In the genomic region with DNA sequence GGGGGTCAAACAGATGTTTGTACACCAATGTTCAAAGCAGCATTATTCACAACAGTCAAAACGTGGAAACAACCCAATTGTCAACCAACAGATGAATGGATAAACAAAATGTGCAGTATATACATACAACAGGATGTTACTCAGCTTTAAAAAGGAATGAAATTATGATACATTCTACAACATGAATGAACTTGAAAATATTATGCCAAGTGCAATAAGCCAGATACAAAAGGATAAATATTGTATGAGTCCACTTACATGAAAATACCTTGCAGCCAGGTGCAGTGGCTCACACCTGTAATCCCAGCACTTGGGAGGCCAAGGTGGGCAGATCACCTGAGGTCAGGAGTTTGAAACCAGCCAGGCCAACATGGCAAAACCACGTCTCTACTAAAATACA, we compare ENCODE assay signal across 21 cellular contexts. TPM values are rescaled to one million over a fixed set of nuclear protein-coding genes. Genes with fewer than 3 reads are reported as not detected.
DNase-seq lines count a peak whose midpoint lies in the region; ATAC-seq and TF ChIP-seq lines count a peak whose summit lies in the region.
"Had no signal": no experiment of that assay in that cellular context is flagged by ENCODE, and none has a peak within 500 bp of the region (broad histone marks: within the 10 kb centered on the region; RNA-seq: fewer than 3 reads in every experiment).

No MANE protein-coding gene starts in this region.

- no peak overlapping the region for H3K14ac ChIP-seq in IMR-90 (replicated peaks; ENCODE audit: low read depth, low read length)

- H3K27ac ChIP-seq in BLaER1 (no peak overlapping the region), IMR-90 (ENCODE audit: insufficient read depth, low read length) (no peak overlapping the region), psoas muscle (peak overlapping the region; percentile 87), aorta (ENCODE audit: low read depth in 1 of 2, low read length in 2 of 2) (no peak overlapping the region)
- H3K27ac ChIP-seq: BLaER1 treated with 17β-estradiol and CSF1 and Interleukin-3, amounts not matched to agents 10 nM and 100 nM; KMS-11 had no signal

- no TSS peak for BruUV-seq in IMR-90 (replicated peaks; lab: Mats Ljungman, UMichigan)

- WGBS in IMR-90 (ENCODE audit: extremely low coverage in 2 of 2, insufficient read length in 1 of 2), 2 experiments: no CpG with 5 or more reads among the region's 2 CpGs
- WGBS in psoas muscle, 3 donors: 55 to 63% (median 61%) methylated on average over 2 of the region's 2 CpGs
- 91 to 93% methylated on average over 2 of the region's 2 CpGs for WGBS in aorta, 2 donors

- no peak overlapping the region for H3K4ac ChIP-seq in IMR-90 (ENCODE audit: low read depth, low read length)

- peaks cover 4% of the 10 kb centered on the region for H3K4me1 ChIP-seq in BLaER1
- H3K4me1 ChIP-seq in IMR-90 (ENCODE audit: control insufficient read depth, insufficient read depth, low read length): peaks cover 9% of the 10 kb centered on the region
- H3K4me1 ChIP-seq in psoas muscle: peaks cover 80% of the 10 kb centered on the region
- peaks cover 7% of the 10 kb centered on the region in 2 donors for H3K4me1 ChIP-seq in aorta (ENCODE audit: control insufficient read depth in 1 of 2, insufficient read depth in 2 of 2, low read length in 2 of 2)

- H3K4me3 ChIP-seq in BLaER1: 0 out of 2 replicates have a peak overlapping the region, but pooled peaks have one; percentile 1
- H3K4me3 ChIP-seq in IMR-90 (ENCODE audit: insufficient read depth, low read depth, low read length): no peak overlapping the region
- H3K4me3 ChIP-seq in epithelial cell of esophagus (ENCODE audit: low read length): no peak overlapping the region
- H3K4me3 ChIP-seq in psoas muscle: peak overlapping the region; percentile 21
- H3K4me3 ChIP-seq in aorta (ENCODE audit: low read length in 2 of 2): no peak overlapping the region
- H3K4me3 ChIP-seq: BLaER1 treated with 17β-estradiol and CSF1 and Interleukin-3, amounts not matched to agents 10 nM and 100 nM; GM12878; GM23338; SJSA1 had no signal

- in situ Hi-C loops in IMR-90 (cut with MboI; ENCODE audit: low sequenced_read_pairs): no loop called here

- H4K5ac ChIP-seq in IMR-90 (ENCODE audit: low read depth, low read length): no peak overlapping the region

- H3K9me1 ChIP-seq in IMR-90 (ENCODE audit: insufficient read depth, low read length): peaks cover 13% of the 10 kb centered on the region

- H2BK15ac ChIP-seq in IMR-90 (ENCODE audit: low read depth, low read length): no peak overlapping the region

- no peak overlapping the region for H3K18ac ChIP-seq in IMR-90 (ENCODE audit: low read depth, low read length)

- peaks cover 48% of the 10 kb centered on the region for H3K9me3 ChIP-seq in BLaER1
- H3K9me3 ChIP-seq in IMR-90 (ENCODE audit: control insufficient read depth, insufficient read depth, low read length): no peaks in the 10 kb centered on the region
- no peaks in the 10 kb centered on the region for H3K9me3 ChIP-seq in psoas muscle
- no peaks in the 10 kb centered on the region for H3K9me3 ChIP-seq in aorta (ENCODE audit: control insufficient read depth, low read length)
- H3K9me3 ChIP-seq: SJSA1 had no signal

- H2BK5ac ChIP-seq in IMR-90 (ENCODE audit: low read depth, low read length, poor library complexity, severe bottlenecking): no peak overlapping the region

- no peak overlapping the region for H2AK5ac ChIP-seq in IMR-90 (ENCODE audit: low read depth, low read length)

- no peak overlapping the region for H4K91ac ChIP-seq in IMR-90 (ENCODE audit: insufficient read depth, low read depth, low read length)

- DNase-seq in IMR-90 (peak; percentile 32), epithelial cell of esophagus (ENCODE audit: low read depth) (peak; percentile 81), psoas muscle (no peak), NCI-H2107 (lab: John Stamatoyannopoulos, UW) (no peak), aorta (no peak), DMS 273 treated with DMSO at 0.1 percent for 48 hours (lab: John Stamatoyannopoulos, UW) (no peak), left ventricle myocardium superior (no peak)
- DNase-seq: CD8-positive, alpha-beta memory T cell; DND-41; GDM1; NCI-H1092; NCI-H1694; NCI-H226; NCI-H526 had no signal

- H3K36me3 ChIP-seq in BLaER1 (peaks cover 67% of the 10 kb centered on the region), IMR-90 (ENCODE audit: control insufficient read depth, insufficient read depth, low read length) (no peaks in the 10 kb centered on the region; the same call in 1 of the 2 replicates), psoas muscle (ENCODE audit: insufficient read depth in 1 of 2, low read depth in 1 of 2) (peaks cover 0 to 10% of the 10 kb centered on the region in 2 donors), aorta (ENCODE audit: control insufficient read depth in 1 of 2, insufficient read depth in 2 of 2, low read length in 1 of 2) (no peaks in the 10 kb centered on the region)

- no peak overlapping the region for H4K8ac ChIP-seq in IMR-90 (ENCODE audit: low read depth in 2 of 2, low read length in 2 of 2)

- intact Hi-C loops in IMR-90 (cut with micrococcal nuclease): loop anchor here (5.0 kb wide), 1 partner anchor 34 kb away; no protein-coding TSS in a partner anchor
- intact Hi-C loops in psoas muscle (cut with DNase I): loop anchor here in 1 of 2 donors (5.0 kb wide), 1 partner anchor 36 kb away; no protein-coding TSS in a partner anchor
- intact Hi-C loops in aorta (cut with DNase I): no loop called here
- intact Hi-C loops in left ventricle myocardium superior (cut with micrococcal nuclease): no loop called here

- H3K9ac ChIP-seq in BLaER1 (no peak overlapping the region), IMR-90 (ENCODE audit: low read depth, low read length) (no peak overlapping the region)
- H3K9ac ChIP-seq: BLaER1 treated with 17β-estradiol and CSF1 and Interleukin-3, amounts not matched to agents 10 nM and 100 nM; KMS-11 had no signal

- H4K20me1 ChIP-seq in BLaER1 (peaks cover 100% of the 10 kb centered on the region), IMR-90 (ENCODE audit: insufficient read depth, low read length) (peaks cover 58% of the 10 kb centered on the region)

- no peak overlapping the region for H2AK9ac ChIP-seq in IMR-90 (replicated peaks; ENCODE audit: low read depth, low read length, poor library complexity)

- peaks cover 14 to 60% of the 10 kb centered on the region in 2 experiments for H3K79me1 ChIP-seq in IMR-90 (ENCODE audit: low read depth in 1 of 2, low read length in 2 of 2)

- no peak overlapping the region for H2BK120ac ChIP-seq in IMR-90 (ENCODE audit: low read depth, low read length)

- no peak overlapping the region for H2BK20ac ChIP-seq in IMR-90 (ENCODE audit: low read depth, low read length)

- no peak for TF ChIP-seq POLR2A in IMR-90 (IDR thresholded peaks at IDR 0.05; ENCODE audit: low read depth, low read length)

- TF ChIP-seq CTCF in IMR-90 (conservative IDR thresholded peaks at IDR 0.05; ENCODE audit: low read depth, low read length): no peak
- TF ChIP-seq CTCF in epithelial cell of esophagus (IDR thresholded peaks at IDR 0.05; ENCODE audit: insufficient read depth, low read depth, low read length, missing control alignments): no peak
- no peak for TF ChIP-seq CTCF in psoas muscle (IDR thresholded peaks at IDR 0.05)

- H2AFZ ChIP-seq in IMR-90 (replicated peaks; ENCODE audit: low read length, poor library complexity): no peak overlapping the region
- H2AFZ ChIP-seq: GM23338 had no signal

- H3K56ac ChIP-seq in IMR-90 (ENCODE audit: extremely low read depth, insufficient read depth, low read length): no peak overlapping the region

- dilution Hi-C loops in IMR-90 (cut with HindIII; ENCODE audit: low sequenced_read_pairs, unreplicated experiment): no loop called here

- ATAC-seq in IMR-90 (ENCODE audit: low read depth) (no peak), psoas muscle (no peak), aorta (ENCODE audit: low FRiP score) (no peak), left ventricle myocardium superior (no peak)
- ATAC-seq: GM12878, GM23338, HepG2 had no signal

- no peak overlapping the region for H3K4me2 ChIP-seq in BLaER1
- H3K4me2 ChIP-seq in IMR-90 (ENCODE audit: low read depth, low read length): no peak overlapping the region
- H3K4me2 ChIP-seq: BLaER1 treated with 17β-estradiol and CSF1 and Interleukin-3, amounts not matched to agents 10 nM and 100 nM; GM23338; KMS-11 had no signal

- H3K23ac ChIP-seq in IMR-90 (ENCODE audit: low read depth, low read length): no peak overlapping the region

- H3K27me3 ChIP-seq in BLaER1 (no peaks in the 10 kb centered on the region), IMR-90 (ENCODE audit: control insufficient read depth, insufficient read depth, low read length) (no peaks in the 10 kb centered on the region), psoas muscle (ENCODE audit: insufficient read depth in 3 of 3, low read length in 2 of 3) (no peaks in the 10 kb centered on the region), aorta (ENCODE audit: control insufficient read depth in 1 of 2, insufficient read depth in 2 of 2, low read length in 1 of 2) (no peaks in the 10 kb centered on the region)
- H3K27me3 ChIP-seq: BLaER1 treated with 17β-estradiol and CSF1 and Interleukin-3, amounts not matched to agents 10 nM and 100 nM; SJSA1 had no signal

- no peak for TF ChIP-seq RAD21 in IMR-90 (IDR thresholded peaks at IDR 0.05; ENCODE audit: low read length)

- POLR2A ChIA-PET in IMR-90 (lab: Charles Lee; ENCODE audit: unreplicated experiment): no interaction called here

- CTCF ChIA-PET in IMR-90 (lab: Yijun Ruan, JAX): no interaction called here

TF ChIP-seq in IMR-90, 13 proteins besides CTCF, POLR2A, EP300 and RAD21 (continues in another document):
- TF ChIP-seq BHLHE40 (IDR thresholded peaks at IDR 0.05; ENCODE audit: low read depth, low read length) (no peak), CEBPB (IDR thresholded peaks at IDR 0.05; ENCODE audit: low read depth, low read length) (no peak), SMC3 (IDR thresholded peaks at IDR 0.05; ENCODE audit: low read depth, low read length) (no peak), MAFK (IDR thresholded peaks at IDR 0.05; ENCODE audit: low read depth, low read length) (no peak)
- TF ChIP-seq, protein P1, sequence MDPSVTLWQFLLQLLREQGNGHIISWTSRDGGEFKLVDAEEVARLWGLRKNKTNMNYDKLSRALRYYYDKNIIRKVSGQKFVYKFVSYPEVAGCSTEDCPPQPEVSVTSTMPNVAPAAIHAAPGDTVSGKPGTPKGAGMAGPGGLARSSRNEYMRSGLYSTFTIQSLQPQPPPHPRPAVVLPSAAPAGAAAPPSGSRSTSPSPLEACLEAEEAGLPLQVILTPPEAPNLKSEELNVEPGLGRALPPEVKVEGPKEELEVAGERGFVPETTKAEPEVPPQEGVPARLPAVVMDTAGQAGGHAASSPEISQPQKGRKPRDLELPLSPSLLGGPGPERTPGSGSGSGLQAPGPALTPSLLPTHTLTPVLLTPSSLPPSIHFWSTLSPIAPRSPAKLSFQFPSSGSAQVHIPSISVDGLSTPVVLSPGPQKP (IDR thresholded peaks at IDR 0.05; ENCODE audit: borderline replicate concordance, low read depth, low read length): no peak

RNA-seq across cellular contexts. Expression of a gene that starts 39.9 kb away (rescaled TPM):
- total RNA-seq in IMR-90 (2012; rRNA removed) (26.3 and 37.5 TPM in 2 replicates), psoas muscle (100 to 1,000 TPM; 152 to 239 (median 175) TPM), aorta (10 to 100 TPM; 48.3 TPM), left ventricle myocardium superior (105 TPM)
- polyA plus RNA-seq in IMR-90 (2012; rRNA removed) (26.6 and 28.9 TPM in 2 replicates), psoas muscle (100 to 1,000 TPM in 1 of 3 donors, 10 to 100 TPM in 2; 54.6 to 128 (median 73.0) TPM), aorta (10 to 100 TPM; 15.5 to 20.4 TPM)
- 9.0 and 16.1 TPM in 2 replicates for polyA plus RNA-seq in IMR-90 (2012; cell fraction: cytosol; rRNA removed)
- polyA plus RNA-seq in IMR-90 (2012; cell fraction: nucleus; rRNA removed; ENCODE audit: low replicate concordance): 8.5 and 16.7 TPM in 2 replicates

Comparison
In these comparisons a context has a peak if more than half of its experiments do, and no peak if none do; other contexts are left out.
1. H3K4me3 ChIP-seq: peak in BLaER1 (single experiment) and psoas muscle (single experiment); none in IMR-90 (single experiment), epithelial cell of esophagus (single experiment) and aorta (0 of 2).
2. DNase-seq: peak in IMR-90 (single experiment) and epithelial cell of esophagus (single experiment); none in psoas muscle (0 of 2), NCI-H2107 (single experiment), aorta (0 of 2), DMS 273 treated with DMSO at 0.1 percent for 48 hours (single experiment) and left ventricle myocardium superior (single experiment).